Comparison of ENCODE assay signal across 8 cellular contexts in the genomic region with DNA sequence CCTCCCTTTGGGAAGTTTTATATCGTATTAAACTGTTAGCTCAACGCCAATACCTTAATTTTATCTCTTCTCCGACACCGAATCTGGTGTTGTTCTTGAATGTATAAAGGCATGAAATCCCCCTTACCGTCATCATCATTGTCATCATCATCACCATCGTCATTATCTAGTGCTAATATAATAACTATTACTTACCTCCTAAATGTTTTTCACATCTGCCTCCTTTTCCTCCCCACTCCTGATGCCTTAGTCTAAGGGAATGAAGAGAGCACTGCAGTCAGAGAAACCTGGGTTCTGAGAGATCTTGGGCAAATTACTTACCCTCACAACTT. TPM values are rescaled to one million over a fixed set of nuclear protein-coding genes. Genes with fewer than 3 reads are reported as not detected.
A peak's percentile ranks its signal among the peaks of the same experiment; 100 is the strongest.
DNase-seq lines count a peak whose midpoint lies in the region; ATAC-seq, FAIRE-seq and TF ChIP-seq lines count a peak whose summit lies in the region.

No MANE protein-coding gene starts in this region.

- H3K36me3 Mint-ChIP-seq in Calu3 (ENCODE audit: insufficient read depth, unreplicated experiment) (peaks cover 20% of the 10 kb centered on the region), MCF 10A (ENCODE audit: insufficient read depth, unreplicated experiment) (peaks cover 38% of the 10 kb centered on the region)
- H3K36me3 Mint-ChIP-seq in naive thymus-derived CD8-positive, alpha-beta T cell: peaks cover 14 to 31% (median 20%) of the 10 kb centered on the region in 3 donors

- CTCF ChIA-PET in Calu3 (lab: Charles Lee) (no interaction called here), MCF 10A (lab: Yijun Ruan, JAX) (no interaction called here)

- BruUV-seq in Calu3 (replicated peaks; lab: Mats Ljungman, UMichigan): no TSS peak
- no TSS peak for BruUV-seq in MCF 10A (replicated peaks; lab: Mats Ljungman, UMichigan)

- peaks cover 0 to 2% of the 10 kb centered on the region in 2 donors for H3K36me3 ChIP-seq in body of pancreas (replicated peaks in 1 of 2; ENCODE audit: insufficient read depth in 1 of 2, low read depth in 2 of 2)

- H3K4me1 Mint-ChIP-seq in Calu3 (ENCODE audit: low read depth, unreplicated experiment): peaks cover 35% of the 10 kb centered on the region
- peaks cover 20% of the 10 kb centered on the region for H3K4me1 Mint-ChIP-seq in MCF 10A (ENCODE audit: insufficient read depth, unreplicated experiment)
- peaks cover 29 to 50% (median 45%) of the 10 kb centered on the region in 4 donors for H3K4me1 Mint-ChIP-seq in naive thymus-derived CD8-positive, alpha-beta T cell

- ATAC-seq in HG03175 (IDR thresholded peaks at IDR 0.05; ENCODE audit: unreplicated experiment) (peak; percentile 1), HG03469 (IDR thresholded peaks at IDR 0.05; ENCODE audit: unreplicated experiment) (no peak), body of pancreas (no peak)
- peak in 1 of 2 donors; percentile 33 for ATAC-seq in naive thymus-derived CD8-positive, alpha-beta T cell

- peaks cover 37% of the 10 kb centered on the region for H3K4me1 ChIP-seq in body of pancreas

- peak overlapping the region; percentile 86 for H3K4me3 Mint-ChIP-seq in Calu3 (ENCODE audit: low read depth, unreplicated experiment)
- peak overlapping the region; percentile 89 for H3K4me3 Mint-ChIP-seq in MCF 10A (ENCODE audit: unreplicated experiment)
- peak overlapping the region; percentile 71 to 93 (median 81) for H3K4me3 Mint-ChIP-seq in naive thymus-derived CD8-positive, alpha-beta T cell

- H3K9me3 Mint-ChIP-seq in Calu3 (ENCODE audit: low read depth, unreplicated experiment) (no peaks in the 10 kb centered on the region), MCF 10A (ENCODE audit: unreplicated experiment) (no peaks in the 10 kb centered on the region)
- H3K9me3 Mint-ChIP-seq in naive thymus-derived CD8-positive, alpha-beta T cell: no peaks in the 10 kb centered on the region

- no peaks in the 10 kb centered on the region for H3K9me3 ChIP-seq in body of pancreas

- H3K27me3 Mint-ChIP-seq in Calu3 (ENCODE audit: unreplicated experiment) (peaks cover 13% of the 10 kb centered on the region), MCF 10A (ENCODE audit: insufficient read depth, unreplicated experiment) (no peaks in the 10 kb centered on the region)
- H3K27me3 Mint-ChIP-seq in naive thymus-derived CD8-positive, alpha-beta T cell: no peaks in the 10 kb centered on the region

- H3K4me3 ChIP-seq in body of pancreas: peak overlapping the region in 1 of 2 donors; percentile 8

- H3K27ac Mint-ChIP-seq in Calu3 (ENCODE audit: unreplicated experiment): no peak overlapping the region
- H3K27ac Mint-ChIP-seq in MCF 10A (ENCODE audit: low read depth, unreplicated experiment): peak overlapping the region; percentile 31
- peak overlapping the region; percentile 67 to 93 (median 85) for H3K27ac Mint-ChIP-seq in naive thymus-derived CD8-positive, alpha-beta T cell

- POLR2A ChIA-PET in MCF 10A (lab: Yijun Ruan, JAX): no interaction called here
- POLR2A ChIA-PET in naive thymus-derived CD8-positive, alpha-beta T cell (lab: Charles Lee): interaction anchor here (1.1 to 6.9 kb wide), 2 partner anchors 27 to 101 kb away, joined by 3 to 80 read pairs; partner anchors contain the start of genes CD164 and MICAL1

- DNase-seq in Calu3 (no peak), MCF 10A (ENCODE audit: unreplicated experiment) (no peak), GM19239 (ENCODE audit: insufficient read length, low spot score) (no peak), NCI-H345 (lab: John Stamatoyannopoulos, UW) (no peak), body of pancreas (no peak)
- no peak for DNase-seq in naive thymus-derived CD8-positive, alpha-beta T cell

- WGBS in body of pancreas, 2 donors: 2% methylated on average over 6 of the region's 6 CpGs

- FAIRE-seq in GM19239 (lab: Jason Lieb, UNC): no peak

- H3K27ac ChIP-seq in body of pancreas: peak overlapping the region in 2 of 4 donors; percentile 12 to 22

- no peak for TF ChIP-seq CTCF in Calu3 (IDR thresholded peaks at IDR 0.05; ENCODE audit: unreplicated experiment)
- TF ChIP-seq CTCF in MCF 10A (IDR thresholded peaks at IDR 0.05; ENCODE audit: unreplicated experiment): no peak
- TF ChIP-seq CTCF in body of pancreas (IDR thresholded peaks at IDR 0.05): no peak

- no peaks in the 10 kb centered on the region for H3K27me3 ChIP-seq in body of pancreas

- intact Hi-C loops in Calu3 (cut with micrococcal nuclease; ENCODE audit: unreplicated experiment): no loop called here
- intact Hi-C loops in MCF 10A (cut with micrococcal nuclease): loop anchor here (2.0 kb wide), 1 partner anchor 43 kb away; the partner anchor contains the start of genes PPIL6 and SMPD2
- intact Hi-C loops in body of pancreas (cut with DNase I): no loop called here

- no peak for TF ChIP-seq POLR2A in body of pancreas (IDR thresholded peaks at IDR 0.05)

RNA-seq across cellular contexts. Expression of gene ZBTB24, which starts 0.7 kb away (rescaled TPM):
- 11.2 and 11.5 TPM in 2 replicates for total RNA-seq in Calu3 (2022)
- 9.6 and 10.4 TPM in 2 replicates for total RNA-seq in MCF 10A (2022)
- 10 to 100 TPM; 21.1 to 24.7 TPM for total RNA-seq in naive thymus-derived CD8-positive, alpha-beta T cell
- 1 to 10 TPM; 6.6 to 8.8 (median 8.2) TPM for polyA plus RNA-seq in naive thymus-derived CD8-positive, alpha-beta T cell
- 1 to 10 TPM; 3.3 to 4.4 TPM for total RNA-seq in body of pancreas

RNA-seq across cellular contexts. Expression of gene MICAL1, which starts 28.1 kb away (rescaled TPM):
- total RNA-seq in Calu3 (2022): 22.5 and 25.4 TPM in 2 replicates
- total RNA-seq in MCF 10A (2022): 23.2 and 35.3 TPM in 2 replicates
- total RNA-seq in naive thymus-derived CD8-positive, alpha-beta T cell: 10 to 100 TPM; 56.5 to 60.1 TPM
- polyA plus RNA-seq in naive thymus-derived CD8-positive, alpha-beta T cell: 10 to 100 TPM in 2 of 3 donors, 1 to 10 TPM in 1; 8.9 to 13.8 (median 13.2) TPM
- 10 to 100 TPM; 16.1 to 26.0 TPM for total RNA-seq in body of pancreas

RNA-seq across cellular contexts. Expression of gene SMPD2, which starts 43.2 kb away (rescaled TPM):
- total RNA-seq in Calu3 (2022) (15.9 and 17.3 TPM in 2 replicates), MCF 10A (2022) (17.7 and 19.9 TPM in 2 replicates), body of pancreas (10 to 100 TPM in 1 of 2 donors, 1 to 10 TPM in 1; 8.0 to 13.8 TPM)
- 10 to 100 TPM; 15.1 to 16.3 TPM for total RNA-seq in naive thymus-derived CD8-positive, alpha-beta T cell
- polyA plus RNA-seq in naive thymus-derived CD8-positive, alpha-beta T cell: 1 to 10 TPM; 5.8 to 8.2 (median 6.7) TPM

RNA-seq across cellular contexts. Expression of gene PPIL6, which starts 43.3 kb away (rescaled TPM):
- total RNA-seq in Calu3 (2022) (2.5 and 2.6 TPM in 2 replicates), MCF 10A (2022) (3.9 and 6.5 TPM in 2 replicates), body of pancreas (1 to 10 TPM in 1 of 2 donors, not detected in 1; 3.1 TPM)
- 1 to 10 TPM in 1 of 2 experiments, under 1 TPM in 1; 0.66 to 1.3 TPM for total RNA-seq in naive thymus-derived CD8-positive, alpha-beta T cell
- 1 to 10 TPM in 1 of 3 donors, under 1 TPM in 2; 0.25 to 1.7 (median 0.63) TPM for polyA plus RNA-seq in naive thymus-derived CD8-positive, alpha-beta T cell
